28 cellular contexts compared by ENCODE assay signal in the genomic region with DNA sequence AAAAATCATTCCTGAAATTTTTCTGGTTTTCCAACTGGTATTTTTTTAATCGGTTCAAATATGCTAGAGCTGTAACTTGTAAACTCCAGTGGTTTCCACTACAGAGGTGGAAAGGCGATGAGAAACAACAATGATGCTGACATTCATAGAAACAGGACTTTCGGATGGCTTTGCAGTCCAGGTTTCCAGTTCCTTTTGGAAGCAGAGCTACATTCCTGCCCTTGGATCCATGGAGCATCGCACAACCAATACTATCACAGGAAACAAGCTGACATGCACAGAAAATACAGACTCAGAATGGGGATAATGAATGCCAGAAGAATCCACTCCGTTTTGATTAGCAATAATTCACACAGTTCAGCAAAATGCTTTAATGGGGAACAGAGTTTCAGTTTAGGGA.
"Had no signal": no experiment of that assay in that cellular context is flagged by ENCODE, and none has a peak within 500 bp of the region (broad histone marks: within the 10 kb centered on the region; RNA-seq: fewer than 3 reads in every experiment).

No MANE protein-coding gene starts in this region.

- H3K4me1 ChIP-seq: body of pancreas, foreskin keratinocyte, gastrocnemius medialis had no signal

- H3K27me3 ChIP-seq: body of pancreas, foreskin keratinocyte, gastrocnemius medialis, heart right ventricle, hepatocyte had no signal

- H3K4me3 ChIP-seq: body of pancreas, gastrocnemius medialis, heart right ventricle, hepatocyte had no signal

- H3K27ac ChIP-seq: body of pancreas, foreskin keratinocyte, gastrocnemius medialis, heart right ventricle, hepatocyte, WERI-Rb-1 had no signal

- DNase-seq: activated B cell treated with CpG ODN at 0.5 μM for 24 hours; activated CD4-positive, alpha-beta T cell treated with anti-CD3 and anti-CD28 coated beads for 48 hours; activated CD4-positive, alpha-beta T cell treated with anti-CD3 and anti-CD28 coated beads, Interleukin-2, amount 50 U/mL, for 1 hour; activated CD4-positive, alpha-beta T cell treated with anti-CD3 and anti-CD28 coated beads, Interleukin-2, amount 50 U/mL, for 48 hours; activated CD8-positive, alpha-beta memory T cell treated with anti-CD3 and anti-CD28 coated beads for 24 hours; activated CD8-positive, alpha-beta T cell treated with anti-CD3 and anti-CD28 coated beads for 36 hours; activated effector memory CD4-positive, alpha-beta T cell treated with Interleukin-2 at 50 U/mL for 16 hours; activated gamma-delta T cell treated with Interleukin-2 at 50 U/mL for 16 hours; activated naive CD4-positive, alpha-beta T cell treated with anti-CD3 and anti-CD28 coated beads, Interleukin-2, amount 50 U/mL, for 16 hours; activated naive CD4-positive, alpha-beta T cell treated with Interleukin-2 at 50 U/mL for 16 hours; activated T-cell treated with anti-CD3 and anti-CD28 coated beads, Interleukin-2, amount 50 U/mL, for 4 hours; amniotic stem cell; anterior cingulate cortex; body of pancreas; caudate nucleus; cortex of kidney; dermis blood vessel endothelial cell; effector CD8-positive, alpha-beta T cell; foreskin keratinocyte; gastrocnemius medialis; heart right ventricle; T-helper 17 cell; T1000; WERI-Rb-1 had no signal

- H3K4me2 ChIP-seq: hepatocyte had no signal

- H2AFZ ChIP-seq: hepatocyte had no signal

- H3K9me3 ChIP-seq: body of pancreas, gastrocnemius medialis, heart right ventricle had no signal

- H3K36me3 ChIP-seq: gastrocnemius medialis, heart right ventricle, WERI-Rb-1 had no signal

- ATAC-seq: activated CD4-positive, CD25-positive, alpha-beta regulatory T cell treated with anti-CD3 and anti-CD28 coated beads, Interleukin-2, amount 50 U/mL, for 24 hours; activated CD8-positive, alpha-beta T cell treated with anti-CD3 and anti-CD28 coated beads for 36 hours; activated T-cell treated with anti-CD3 and anti-CD28 coated beads, Interleukin-2, amount 50 U/mL, for 4 hours; activated T-helper 17 cell treated with anti-CD3 and anti-CD28 coated beads, Interleukin-2, amount 50 U/mL, for 72 hours; body of pancreas; esophagus mucosa; foreskin keratinocyte; gastrocnemius medialis; heart right ventricle; T-helper 17 cell had no signal
